In genomic region chr11:121595717-121596156, GRCh38 we compare ENCODE assay signal across 2 cellular contexts.
TF ChIP-seq lines count a peak whose summit lies in the region.

No MANE protein-coding gene starts in this region.

TF ChIP-seq in A549, 52 proteins besides CTCF, POLR2A, EP300 and RAD21 (continued from another document and continues in another):
- peak; percentile 51 for TF ChIP-seq MAX (IDR thresholded peaks at IDR 0.05)
- peak; percentile 34; the same call in 1 of the 2 replicates for TF ChIP-seq GATA3 (IDR thresholded peaks at IDR 0.05; ENCODE audit: borderline replicate concordance)
- no peak for TF ChIP-seq KDM1A (IDR thresholded peaks at IDR 0.05; ENCODE audit: low read depth)
- TF ChIP-seq REST (IDR thresholded peaks at IDR 0.05) = no peak
- TF ChIP-seq FOSL2 (IDR thresholded peaks at IDR 0.05) = no peak; the same call in 1 of the 2 replicates
- TF ChIP-seq FOSL2 (CRISPR knock-in tag; IDR thresholded peaks at IDR 0.05) = peak; percentile 30; the same call in 1 of the 2 replicates
- no peak for TF ChIP-seq USF2 (IDR thresholded peaks at IDR 0.05)
- no peak for TF ChIP-seq RARB (CRISPR knock-in tag; IDR thresholded peaks at IDR 0.05)
- TF ChIP-seq JUNB (IDR thresholded peaks at IDR 0.05) = peak; percentile 23; the same call in 1 of the 2 replicates
- no peak for TF ChIP-seq ESRRA (IDR thresholded peaks at IDR 0.05; ENCODE audit: borderline replicate concordance, low read length)
- TF ChIP-seq ZFP36 (IDR thresholded peaks at IDR 0.05; ENCODE audit: borderline replicate concordance, partially characterized antibody) = no peak
- no peak for TF ChIP-seq HES2 (IDR thresholded peaks at IDR 0.05)
- TF ChIP-seq HMGXB4 (CRISPR knock-in tag; IDR thresholded peaks at IDR 0.05; ENCODE audit: borderline replicate concordance) = no peak
- no peak for TF ChIP-seq E2F6 (IDR thresholded peaks at IDR 0.05; ENCODE audit: borderline replicate concordance, low read depth)
- no peak for TF ChIP-seq NR3C1 (IDR thresholded peaks at IDR 0.05)
- TF ChIP-seq TP53 (CRISPR knock-in tag; IDR thresholded peaks at IDR 0.05) = no peak
- TF ChIP-seq HOXB5 (CRISPR knock-in tag; IDR thresholded peaks at IDR 0.05) = no peak
- TF ChIP-seq BCL3 (IDR thresholded peaks at IDR 0.05) = no peak
- TF ChIP-seq SREBF2 (IDR thresholded peaks at IDR 0.05) = no peak
- no peak for TF ChIP-seq CHD2 (IDR thresholded peaks at IDR 0.05; ENCODE audit: low read length, partially characterized antibody)
- no peak for TF ChIP-seq PBX3 (IDR thresholded peaks at IDR 0.05)
- no peak for TF ChIP-seq FOSB (CRISPR knock-in tag; IDR thresholded peaks at IDR 0.05)

TF ChIP-seq in IMR-90, 13 proteins besides CTCF, POLR2A, EP300 and RAD21 (continued from another document):
- TF ChIP-seq SMC3 (IDR thresholded peaks at IDR 0.05; ENCODE audit: low read depth, low read length) (0 out of 2 replicates have a peak, but pooled peaks have one; percentile 2), CEBPB (IDR thresholded peaks at IDR 0.05; ENCODE audit: low read depth, low read length) (peak; percentile 100), CHD1 (IDR thresholded peaks at IDR 0.05; ENCODE audit: low read depth, low read length) (no peak)
